ENCODE assay signal across 8 cellular contexts in the genomic region with DNA sequence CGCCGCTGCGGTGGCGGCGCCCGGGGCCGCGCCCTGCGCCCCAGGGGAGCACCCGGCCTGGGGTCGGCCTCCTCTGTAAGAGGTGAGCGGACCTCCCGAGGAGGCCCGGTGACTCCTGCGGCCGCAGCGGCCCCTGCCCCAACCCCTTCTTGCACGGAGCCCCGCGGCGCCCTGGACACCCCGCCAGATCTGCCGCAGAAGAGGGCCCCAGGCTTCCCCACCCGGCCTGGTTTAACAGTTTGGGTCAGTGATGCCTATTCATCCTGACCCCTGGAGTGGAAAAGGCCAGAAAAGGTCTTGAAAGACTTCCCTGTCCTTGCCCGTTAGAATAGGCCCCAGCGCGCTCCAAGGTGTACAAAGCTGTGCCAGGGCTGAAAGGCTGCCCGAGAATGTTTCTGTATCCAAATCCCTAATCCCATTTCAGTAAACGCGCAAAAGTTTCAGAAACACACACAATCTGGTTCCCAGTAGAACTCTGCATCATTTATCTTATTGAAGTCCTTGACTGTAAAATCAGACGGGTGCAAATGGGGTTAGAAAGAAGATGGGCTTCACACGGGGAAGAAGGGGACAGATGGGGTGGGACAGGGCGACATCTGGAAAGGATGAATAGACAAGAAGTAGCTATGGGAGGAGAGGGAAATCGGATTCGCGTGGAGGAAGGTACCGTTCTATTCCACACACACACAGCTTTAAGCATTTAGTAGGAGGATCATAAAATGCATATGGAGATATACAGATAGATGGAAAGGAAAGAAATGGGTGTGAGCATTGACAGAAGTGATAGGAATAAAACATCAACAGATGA. TPM values are rescaled to one million over a fixed set of nuclear protein-coding genes. Genes with fewer than 3 reads are reported as not detected.
DNase-seq lines count a peak whose midpoint lies in the region; ATAC-seq and TF ChIP-seq lines count a peak whose summit lies in the region.

No MANE protein-coding gene starts in this region.

- no peaks in the 10 kb centered on the region for H3K27me3 Mint-ChIP-seq in activated T-cell treated with anti-CD3 and anti-CD28 coated beads, Interleukin-2, amount 50 U/mL, for 4 hours (ENCODE audit: low read depth)

- peak overlapping the region; percentile 84 for H3K27ac ChIP-seq in effector memory CD4-positive, alpha-beta T cell (ENCODE audit: insufficient read depth, low read length, poor library complexity, severe bottlenecking)
- H3K27ac ChIP-seq in muscle layer of duodenum (ENCODE audit: low read length), result peak overlapping the region; percentile 79

- H3K9me3 ChIP-seq in effector memory CD4-positive, alpha-beta T cell (ENCODE audit: control insufficient read depth, low read length), result no peaks in the 10 kb centered on the region
- H3K9me3 ChIP-seq in muscle layer of duodenum (ENCODE audit: control insufficient read depth in 1 of 2, low read length in 2 of 2), result no peaks in the 10 kb centered on the region

- no peaks in the 10 kb centered on the region for H3K9me3 Mint-ChIP-seq in activated T-cell treated with anti-CD3 and anti-CD28 coated beads, Interleukin-2, amount 50 U/mL, for 4 hours

- peaks cover 24% of the 10 kb centered on the region for H3K4me1 Mint-ChIP-seq in activated T-cell treated with anti-CD3 and anti-CD28 coated beads, Interleukin-2, amount 50 U/mL, for 4 hours (ENCODE audit: low read depth)

- H3K4me3 Mint-ChIP-seq in activated T-cell treated with anti-CD3 and anti-CD28 coated beads, Interleukin-2, amount 50 U/mL, for 4 hours, result peak overlapping the region; percentile 89

- CTCF ChIA-PET in HEK293T (lab: Yijun Ruan, JAX), result interaction anchor here (0.7 to 2.6 kb wide), 4 partner anchors 10 to 413 kb away, joined by 3 to 21 read pairs (median 6); no protein-coding TSS in a partner anchor

- H3K4me1 ChIP-seq in effector memory CD4-positive, alpha-beta T cell (ENCODE audit: control insufficient read depth, insufficient read depth, low read length, poor library complexity, severe bottlenecking), result peaks cover 11% of the 10 kb centered on the region
- H3K4me1 ChIP-seq in muscle layer of duodenum (ENCODE audit: control insufficient read depth in 1 of 2, insufficient read depth in 2 of 2, low read length in 2 of 2), result peaks cover 4 to 14% of the 10 kb centered on the region in 2 donors

- no peaks in the 10 kb centered on the region for H3K36me3 ChIP-seq in effector memory CD4-positive, alpha-beta T cell (ENCODE audit: control insufficient read depth, insufficient read depth, low read length)
- no peaks in the 10 kb centered on the region for H3K36me3 ChIP-seq in muscle layer of duodenum (ENCODE audit: control insufficient read depth in 1 of 2, insufficient read depth in 2 of 2, low read length in 2 of 2)

- DNase-seq in activated T-cell treated with anti-CD3 and anti-CD28 coated beads, Interleukin-2, amount 50 U/mL, for 4 hours, result no peak
- no peak for DNase-seq in activated T-cell treated with anti-CD3 and anti-CD28 coated beads, Interleukin-2, amount 50 U/mL, for 48 hours
- DNase-seq in SHP77 treated with DMSO at 0.1 percent for 48 hours (lab: John Stamatoyannopoulos, UW) (peak; percentile 55), HEK293T (ENCODE audit: extremely low spot score) (no peak), NCI-H510A treated with DMSO at 0.1 percent for 48 hours (lab: John Stamatoyannopoulos, UW) (no peak)
- DNase-seq in effector memory CD4-positive, alpha-beta T cell, result no peak

- no peaks in the 10 kb centered on the region for H3K27me3 ChIP-seq in effector memory CD4-positive, alpha-beta T cell (replicated peaks; ENCODE audit: control insufficient read depth, insufficient read depth, low read length, poor library complexity, severe bottlenecking)
- H3K27me3 ChIP-seq in muscle layer of duodenum (ENCODE audit: low read depth, low read length), result no peaks in the 10 kb centered on the region

- H3K4me3 ChIP-seq in effector memory CD4-positive, alpha-beta T cell (ENCODE audit: insufficient read depth, low read depth, low read length, poor library complexity, severe bottlenecking), result peak overlapping the region; percentile 85
- H3K4me3 ChIP-seq in muscle layer of duodenum (ENCODE audit: low read depth in 1 of 2, low read length in 2 of 2), result peak overlapping the region; percentile 49 to 82

- no peak for ATAC-seq in activated T-cell treated with anti-CD3 and anti-CD28 coated beads, Interleukin-2, amount 50 U/mL, for 4 hours
- ATAC-seq in GM19467 (IDR thresholded peaks at IDR 0.05; ENCODE audit: unreplicated experiment), result no peak

- POLR2A ChIA-PET in HEK293T (lab: Yijun Ruan, JAX), result interaction anchor here (0.9 to 3.4 kb wide), 8 partner anchors 10 to 228 kb away, joined by 3 to 123 read pairs (median 3); no protein-coding TSS in a partner anchor

- no peaks in the 10 kb centered on the region for H3K36me3 Mint-ChIP-seq in activated T-cell treated with anti-CD3 and anti-CD28 coated beads, Interleukin-2, amount 50 U/mL, for 4 hours (ENCODE audit: insufficient read depth)

TF ChIP-seq in HEK293T, 16 proteins besides CTCF, POLR2A, EP300 and RAD21:
- TF ChIP-seq HDGF (IDR thresholded peaks at IDR 0.05; ENCODE audit: borderline replicate concordance) (no peak), NFRKB (IDR thresholded peaks at IDR 0.05) (no peak), ARNT (IDR thresholded peaks at IDR 0.05) (no peak)

RNA-seq across cellular contexts. Expression of a gene that starts 1.1 kb away (rescaled TPM):
- 1 to 10 TPM; 3.5 to 5.0 (median 3.5) TPM for total RNA-seq in activated T-cell treated with anti-CD3 and anti-CD28 coated beads, Interleukin-2, amount 50 U/mL, for 4 hours
